In the genomic region with DNA sequence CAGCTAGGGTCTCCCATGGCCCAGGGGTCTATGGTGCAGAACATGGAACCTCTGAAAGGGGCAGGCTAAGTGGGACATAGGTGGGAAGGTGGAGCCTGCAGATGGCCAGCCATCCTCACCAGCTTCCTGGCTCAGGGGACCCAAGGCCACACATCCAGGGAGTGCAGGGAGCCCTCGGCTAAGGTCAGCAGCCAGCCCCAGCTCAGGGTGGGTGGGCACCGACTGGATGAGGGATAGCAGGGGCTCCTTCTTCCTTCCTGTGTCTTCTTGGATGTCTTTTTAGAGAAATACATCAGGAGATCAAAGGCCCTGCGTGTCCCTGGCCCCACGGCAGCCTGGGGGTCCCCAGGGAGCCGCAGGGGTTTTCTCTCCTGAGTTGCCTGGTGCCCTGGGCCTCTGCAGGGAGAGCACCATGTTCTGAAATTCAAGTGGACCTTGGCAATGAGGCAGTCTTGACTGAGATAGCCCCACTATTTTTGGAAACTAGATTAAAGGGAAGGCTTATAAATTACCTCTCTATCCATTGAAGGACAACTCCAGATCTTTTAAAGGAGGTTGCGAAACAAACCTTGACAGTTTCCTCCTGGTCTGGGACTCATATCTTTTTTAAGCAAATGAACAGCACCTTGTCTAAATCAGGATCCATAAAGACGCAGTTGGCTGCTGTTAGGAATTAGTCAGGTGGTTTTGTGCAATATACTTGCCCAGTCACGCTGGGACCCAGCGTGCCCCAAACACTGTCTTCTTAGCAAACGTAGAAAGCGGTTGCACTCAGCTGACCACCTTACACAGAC, we compare ENCODE assay signal across 11 cellular contexts.
DNase-seq lines count a peak whose midpoint lies in the region; ATAC-seq and TF ChIP-seq lines count a peak whose summit lies in the region.
"Had no signal": no experiment of that assay in that cellular context is flagged by ENCODE, and none has a peak within 500 bp of the region (broad histone marks: within the 10 kb centered on the region; RNA-seq: fewer than 3 reads in every experiment).

No MANE protein-coding gene starts in this region.

- 40 to 57% methylated on average over 11 of the region's 11 CpGs for WGBS in heart right ventricle, 2 donors
- WGBS in sigmoid colon, 2 donors, result 65 to 76% methylated on average over 11 of the region's 11 CpGs

- H3K4me3 ChIP-seq in CD4-positive, CD25-positive, alpha-beta regulatory T cell (ENCODE audit: low read depth, low read length), result no peak overlapping the region
- peak overlapping the region; percentile 42 for H3K4me3 ChIP-seq in adipocyte (ENCODE audit: low read length)
- no peak overlapping the region for H3K4me3 ChIP-seq in heart right ventricle
- no peak overlapping the region for H3K4me3 ChIP-seq in sigmoid colon

- H3K9me3 ChIP-seq in CD4-positive, CD25-positive, alpha-beta regulatory T cell (ENCODE audit: control insufficient read depth in 2 of 2, low read length in 2 of 2), result no peaks in the 10 kb centered on the region
- H3K9me3 ChIP-seq in adipocyte (ENCODE audit: control insufficient read depth, low read length), result no peaks in the 10 kb centered on the region
- H3K9me3 ChIP-seq in heart right ventricle, result peaks cover 0 to 5% (median 0%) of the 10 kb centered on the region in 11 donors
- H3K9me3 ChIP-seq in sigmoid colon, result no peaks in the 10 kb centered on the region

- H3K27me3 ChIP-seq in CD4-positive, CD25-positive, alpha-beta regulatory T cell (ENCODE audit: control insufficient read depth, insufficient read depth, low read length), result no peaks in the 10 kb centered on the region
- H3K27me3 ChIP-seq in adipocyte (replicated peaks; ENCODE audit: control insufficient read depth, insufficient read depth, low read length) (no peaks in the 10 kb centered on the region), heart right ventricle (no peaks in the 10 kb centered on the region), sigmoid colon (no peaks in the 10 kb centered on the region)

- TF ChIP-seq CTCF in heart right ventricle (IDR thresholded peaks at IDR 0.05) (no peak), sigmoid colon (IDR thresholded peaks at IDR 0.05) (no peak)

- no peaks in the 10 kb centered on the region for H3K36me3 ChIP-seq in CD4-positive, CD25-positive, alpha-beta regulatory T cell (ENCODE audit: control insufficient read depth, insufficient read depth, low read length)
- H3K36me3 ChIP-seq in adipocyte (ENCODE audit: control insufficient read depth, insufficient read depth, low read length, severe bottlenecking), result no peaks in the 10 kb centered on the region
- H3K36me3 ChIP-seq in heart right ventricle, result no peaks in the 10 kb centered on the region
- no peaks in the 10 kb centered on the region for H3K36me3 ChIP-seq in sigmoid colon

- no peak for DNase-seq in CD4-positive, CD25-positive, alpha-beta regulatory T cell
- DNase-seq in adipocyte (ENCODE audit: low read depth), result no peak
- DNase-seq in heart right ventricle, result no peak
- DNase-seq in sigmoid colon, result peak; percentile 84
- DNase-seq in EL, result no peak
- no peak for DNase-seq in head of caudate nucleus
- no peak for DNase-seq in HuH-7 (ENCODE audit: low spot score)
- no peak for DNase-seq in activated naive CD4-positive, alpha-beta T cell treated with anti-CD3 and anti-CD28 coated beads, Interleukin-2, amount 10 ng/mL, durations not matched to agents 7 days and 5 days
- DNase-seq: HCEC 1CT, left colon had no signal

- no peak for TF ChIP-seq POLR2A in sigmoid colon (IDR thresholded peaks at IDR 0.05)

- ATAC-seq in CD4-positive, CD25-positive, alpha-beta regulatory T cell (ENCODE audit: low read depth in 2 of 2), result no peak
- ATAC-seq in heart right ventricle, result peak; percentile 59 to 85 (median 80)
- ATAC-seq: left colon had no signal

- CTCF ChIA-PET in activated naive CD4-positive, alpha-beta T cell treated with anti-CD3 and anti-CD28 coated beads, Interleukin-2, amount 10 ng/mL, durations not matched to agents 7 days and 5 days (lab: Charles Lee), result no interaction called here

- intact Hi-C loops in heart right ventricle (cut with DNase I), result loop anchor here in 5 of 10 donors (1.0 to 10.0 kb wide), 11 partner anchors 111 to 354 kb away; partner anchors contain the start of gene IRF2BP2 (in 2 of the 5)
- intact Hi-C loops in sigmoid colon (cut with DNase I), result no loop called here
- intact Hi-C loops in head of caudate nucleus (cut with DNase I), result no loop called here

- H3K4me3 Mint-ChIP-seq in CD4-positive, CD25-positive, alpha-beta regulatory T cell, result no peak overlapping the region
- H3K4me3 Mint-ChIP-seq in activated naive CD4-positive, alpha-beta T cell treated with anti-CD3 and anti-CD28 coated beads, Interleukin-2, amount 10 ng/mL, durations not matched to agents 7 days and 5 days, result no peak overlapping the region

- TF ChIP-seq EP300 in sigmoid colon (IDR thresholded peaks at IDR 0.05), result peak; percentile 60 to 93 (median 78)

- no peaks in the 10 kb centered on the region for H3K4me1 ChIP-seq in CD4-positive, CD25-positive, alpha-beta regulatory T cell (ENCODE audit: control insufficient read depth, insufficient read depth, low read length, poor library complexity, severe bottlenecking)
- peaks cover 19% of the 10 kb centered on the region for H3K4me1 ChIP-seq in adipocyte (ENCODE audit: control insufficient read depth, insufficient read depth, low read length)
- H3K4me1 ChIP-seq in heart right ventricle, result peaks cover 7 to 49% (median 33%) of the 10 kb centered on the region in 9 donors
- peaks cover 0 to 29% (median 27%) of the 10 kb centered on the region in 4 donors for H3K4me1 ChIP-seq in sigmoid colon

- H3K27me3 Mint-ChIP-seq in CD4-positive, CD25-positive, alpha-beta regulatory T cell, result peaks cover 22% of the 10 kb centered on the region
- H3K27me3 Mint-ChIP-seq in activated naive CD4-positive, alpha-beta T cell treated with anti-CD3 and anti-CD28 coated beads, Interleukin-2, amount 10 ng/mL, durations not matched to agents 7 days and 5 days, result peaks cover 6% of the 10 kb centered on the region

- peaks cover 0 to 3% (median 0%) of the 10 kb centered on the region in 7 donors for H3K9me3 Mint-ChIP-seq in CD4-positive, CD25-positive, alpha-beta regulatory T cell
- H3K9me3 Mint-ChIP-seq in activated naive CD4-positive, alpha-beta T cell treated with anti-CD3 and anti-CD28 coated beads, Interleukin-2, amount 10 ng/mL, durations not matched to agents 7 days and 5 days, result peaks cover 8% of the 10 kb centered on the region

- peak overlapping the region; percentile 37 for H3K9ac ChIP-seq in adipocyte (ENCODE audit: low read length)

- peak overlapping the region in 2 of 3 donors; percentile 14 to 41 for H3K27ac Mint-ChIP-seq in CD4-positive, CD25-positive, alpha-beta regulatory T cell
- H3K27ac Mint-ChIP-seq in activated naive CD4-positive, alpha-beta T cell treated with anti-CD3 and anti-CD28 coated beads, Interleukin-2, amount 10 ng/mL, durations not matched to agents 7 days and 5 days, result no peak overlapping the region

- H3K4me1 Mint-ChIP-seq in CD4-positive, CD25-positive, alpha-beta regulatory T cell, result peaks cover 0 to 22% (median 10%) of the 10 kb centered on the region in 4 donors
- peaks cover 38% of the 10 kb centered on the region for H3K4me1 Mint-ChIP-seq in activated naive CD4-positive, alpha-beta T cell treated with anti-CD3 and anti-CD28 coated beads, Interleukin-2, amount 10 ng/mL, durations not matched to agents 7 days and 5 days

- no peak overlapping the region for H3K27ac ChIP-seq in CD4-positive, CD25-positive, alpha-beta regulatory T cell (ENCODE audit: insufficient read depth, low read length, poor library complexity, severe bottlenecking)
- H3K27ac ChIP-seq in heart right ventricle (peak overlapping the region; percentile 87 to 99 (median 94)), sigmoid colon (peak overlapping the region; percentile 65 to 80 (median 72))
- H3K27ac ChIP-seq: C4-2B had no signal

- peaks cover 3% of the 10 kb centered on the region for H3K36me3 Mint-ChIP-seq in CD4-positive, CD25-positive, alpha-beta regulatory T cell
- peaks cover 7% of the 10 kb centered on the region for H3K36me3 Mint-ChIP-seq in activated naive CD4-positive, alpha-beta T cell treated with anti-CD3 and anti-CD28 coated beads, Interleukin-2, amount 10 ng/mL, durations not matched to agents 7 days and 5 days

Comparison
In these comparisons a context has a peak if more than half of its experiments do, and no peak if none do; other contexts are left out.
1. ATAC-seq: peak in heart right ventricle (8 of 8); none in CD4-positive, CD25-positive, alpha-beta regulatory T cell (0 of 2).